10 cellular contexts compared by ENCODE assay signal in the genomic region with DNA sequence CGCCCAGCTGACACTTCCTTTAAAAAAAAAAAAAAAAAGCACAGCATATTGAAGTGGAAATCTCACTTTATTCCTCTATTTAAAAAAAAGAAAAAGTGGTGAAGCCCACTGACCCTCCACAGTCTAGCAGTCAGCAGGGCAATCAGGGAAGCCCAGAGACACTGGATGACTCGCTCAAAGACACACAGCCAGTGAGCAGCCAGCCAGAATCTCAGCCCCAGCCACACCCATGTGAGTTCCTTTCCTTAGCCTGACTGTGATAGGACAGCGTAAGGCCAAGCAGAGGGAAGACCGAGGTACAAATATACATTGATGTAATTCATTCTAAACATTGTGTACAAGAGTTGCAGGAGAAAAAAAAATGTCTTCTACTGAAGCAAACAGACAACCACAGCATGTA. TPM values are rescaled to one million over a fixed set of nuclear protein-coding genes. Genes with fewer than 3 reads are reported as not detected.
DNase-seq lines count a peak whose midpoint lies in the region; ATAC-seq and TF ChIP-seq lines count a peak whose summit lies in the region.
"Had no signal": no experiment of that assay in that cellular context is flagged by ENCODE, and none has a peak within 500 bp of the region (broad histone marks: within the 10 kb centered on the region; RNA-seq: fewer than 3 reads in every experiment).

No MANE protein-coding gene starts in this region.

- DNase-seq in CD8-positive, alpha-beta T cell, result peak in 1 of 7 experiments; percentile 43
- DNase-seq in activated naive CD4-positive, alpha-beta T cell treated with anti-CD3 and anti-CD28 coated beads, Interleukin-2, amount 50 U/mL, for 72 hours (ENCODE audit: low spot score in 2 of 2), result no peak
- DNase-seq in memory B cell (ENCODE audit: low spot score in 2 of 2), result no peak
- DNase-seq in SK-N-DZ (ENCODE audit: low spot score), result no peak
- no peak for DNase-seq in NCI-H748 (lab: John Stamatoyannopoulos, UW; ENCODE audit: unreplicated experiment)
- DNase-seq: NCI-H774 had no signal

- H3K4me1 Mint-ChIP-seq in CD8-positive, alpha-beta T cell (ENCODE audit: low read depth), result peaks cover 87% of the 10 kb centered on the region
- peaks cover 58 to 77% (median 62%) of the 10 kb centered on the region in 3 donors for H3K4me1 Mint-ChIP-seq in IgD-negative memory B cell
- H3K4me1 Mint-ChIP-seq in memory B cell, result peaks cover 60% of the 10 kb centered on the region

- POLR2A ChIA-PET in CD8-positive, alpha-beta T cell (lab: Charles Lee), result interaction anchor here (1.0 to 2.0 kb wide), 3 partner anchors 21 to 38 kb away, joined by 3 to 10 read pairs (median 4); no protein-coding TSS in a partner anchor

- peak overlapping the region; percentile 50 for H3K4me3 Mint-ChIP-seq in CD8-positive, alpha-beta T cell
- H3K4me3 Mint-ChIP-seq in IgD-negative memory B cell (peak overlapping the region; percentile 68 to 85 (median 72)), memory B cell (peak overlapping the region; percentile 71)

- H3K36me3 Mint-ChIP-seq in CD8-positive, alpha-beta T cell, result peaks cover 54% of the 10 kb centered on the region
- H3K36me3 Mint-ChIP-seq in IgD-negative memory B cell (peaks cover 4% of the 10 kb centered on the region), memory B cell (peaks cover 13% of the 10 kb centered on the region)
- peaks cover 7 to 35% of the 10 kb centered on the region in 2 donors for H3K36me3 Mint-ChIP-seq in activated naive CD4-positive, alpha-beta T cell treated with anti-CD3 and anti-CD28 coated beads, Interleukin-2, amount 50 U/mL, for 72 hours

- peak overlapping the region; percentile 98 for H3K27ac Mint-ChIP-seq in CD8-positive, alpha-beta T cell
- H3K27ac Mint-ChIP-seq in IgD-negative memory B cell (peak overlapping the region; percentile 83 to 97 (median 93)), memory B cell (peak overlapping the region; percentile 98)
- peak overlapping the region; percentile 56 to 88 for H3K27ac Mint-ChIP-seq in activated naive CD4-positive, alpha-beta T cell treated with anti-CD3 and anti-CD28 coated beads, Interleukin-2, amount 50 U/mL, for 72 hours

- H3K27ac ChIP-seq in CD8-positive, alpha-beta T cell (ENCODE audit: low read depth, low read length), result peak overlapping the region; percentile 26
- H3K27ac ChIP-seq: suprapubic skin had no signal

- H3K4me1 ChIP-seq in CD8-positive, alpha-beta T cell (ENCODE audit: insufficient read depth, low read length), result peaks cover 85% of the 10 kb centered on the region

- H3K27me3 ChIP-seq in CD8-positive, alpha-beta T cell (ENCODE audit: insufficient read depth, low read length), result no peaks in the 10 kb centered on the region
- H3K27me3 ChIP-seq: suprapubic skin had no signal

- no peak for ATAC-seq in CD8-positive, alpha-beta T cell
- peak; percentile 13 to 29 for ATAC-seq in activated naive CD4-positive, alpha-beta T cell treated with anti-CD3 and anti-CD28 coated beads, Interleukin-2, amount 50 U/mL, for 72 hours
- ATAC-seq in memory B cell (ENCODE audit: low read depth) (no peak), HG03196 (IDR thresholded peaks at IDR 0.05; ENCODE audit: unreplicated experiment) (no peak), GM18868 (IDR thresholded peaks at IDR 0.05; ENCODE audit: unreplicated experiment) (no peak)

- H3K4me3 ChIP-seq in CD8-positive, alpha-beta T cell (ENCODE audit: low read depth, low read length), result no peak overlapping the region
- H3K4me3 ChIP-seq: suprapubic skin had no signal

- CTCF ChIA-PET in CD8-positive, alpha-beta T cell (lab: Charles Lee), result interaction anchor here (1.0 to 2.3 kb wide), 3 partner anchors 10 to 52 kb away, joined by 3 to 9 read pairs (median 5); no protein-coding TSS in a partner anchor

- TF ChIP-seq CTCF in CD8-positive, alpha-beta T cell (IDR thresholded peaks at IDR 0.05), result no peak

- H3K36me3 ChIP-seq in CD8-positive, alpha-beta T cell (ENCODE audit: insufficient read depth, low read length), result peaks cover 4% of the 10 kb centered on the region
- H3K36me3 ChIP-seq: suprapubic skin had no signal

- no peaks in the 10 kb centered on the region for H3K9me3 ChIP-seq in CD8-positive, alpha-beta T cell (ENCODE audit: low read length)
- H3K9me3 ChIP-seq: suprapubic skin had no signal

- intact Hi-C loops in CD8-positive, alpha-beta T cell (cut with DNase I, micrococcal nuclease), result no loop called here

- peaks cover 3% of the 10 kb centered on the region for H3K9me3 Mint-ChIP-seq in CD8-positive, alpha-beta T cell
- H3K9me3 Mint-ChIP-seq in IgD-negative memory B cell, result peaks cover 0 to 3% (median 0%) of the 10 kb centered on the region in 3 donors
- no peaks in the 10 kb centered on the region for H3K9me3 Mint-ChIP-seq in activated naive CD4-positive, alpha-beta T cell treated with anti-CD3 and anti-CD28 coated beads, Interleukin-2, amount 50 U/mL, for 72 hours
- H3K9me3 Mint-ChIP-seq in memory B cell, result peaks cover 2% of the 10 kb centered on the region

- no peaks in the 10 kb centered on the region for H3K27me3 Mint-ChIP-seq in CD8-positive, alpha-beta T cell (ENCODE audit: low read depth)
- H3K27me3 Mint-ChIP-seq in IgD-negative memory B cell (no peaks in the 10 kb centered on the region), memory B cell (no peaks in the 10 kb centered on the region)

RNA-seq across cellular contexts. Expression of a gene that starts 22.5 kb away (rescaled TPM):
- total RNA-seq in CD8-positive, alpha-beta T cell, result 100 to 1,000 TPM; 355 to 369 TPM
- polyA plus RNA-seq in IgD-negative memory B cell, result 86.1 TPM
- 100 to 1,000 TPM; 204 to 278 TPM for total RNA-seq in activated naive CD4-positive, alpha-beta T cell treated with anti-CD3 and anti-CD28 coated beads, Interleukin-2, amount 50 U/mL, for 72 hours
- 90.2 and 119 TPM in 2 replicates for polyA plus RNA-seq in SK-N-DZ (2014; cell fraction: cytosol; rRNA removed)
- polyA plus RNA-seq in SK-N-DZ (2014; cell fraction: nucleus; rRNA removed), result 139 and 189 TPM in 2 replicates

Comparison
In these comparisons a context has a peak if more than half of its experiments do, and no peak if none do; other contexts are left out.
1. ATAC-seq: peak in activated naive CD4-positive, alpha-beta T cell treated with anti-CD3 and anti-CD28 coated beads, Interleukin-2, amount 50 U/mL, for 72 hours (2 of 2); none in CD8-positive, alpha-beta T cell (single experiment), memory B cell (single experiment), HG03196 (single experiment) and GM18868 (single experiment).
2. Peak in every context shown above with its lines, with median percentiles within 50 percentile points of each other: H3K27ac Mint-ChIP-seq and H3K4me3 Mint-ChIP-seq.